ENCODE assay signal across 25 cellular contexts in genomic region chr7:30630986-30631385, GRCh38. TPM values are rescaled to one million over a fixed set of nuclear protein-coding genes. Genes with fewer than 3 reads are reported as not detected.
A peak's percentile ranks its signal among the peaks of the same experiment; 100 is the strongest.
DNase-seq lines count a peak whose midpoint lies in the region; ATAC-seq and TF ChIP-seq lines count a peak whose summit lies in the region.
"Had no signal": no experiment of that assay in that cellular context is flagged by ENCODE, and none has a peak within 500 bp of the region (broad histone marks: within the 10 kb centered on the region; RNA-seq: fewer than 3 reads in every experiment).

No MANE protein-coding gene starts in this region.

- no peaks in the 10 kb centered on the region for H3K79me2 ChIP-seq in KMS-11 (ENCODE audit: insufficient read depth, low read depth)

- CTCF ChIA-PET in activated naive CD4-positive, alpha-beta T cell treated with anti-CD3 and anti-CD28 coated beads, Interleukin-2, amount 10 ng/mL, durations not matched to agents 7 days and 5 days (lab: Charles Lee): interaction anchor here (1.0 to 1.1 kb wide), 2 partner anchors 34 to 52 kb away, joined by 3 read pairs; no protein-coding TSS in a partner anchor

- peaks cover 68% of the 10 kb centered on the region for H3K36me3 Mint-ChIP-seq in activated naive CD4-positive, alpha-beta T cell treated with anti-CD3 and anti-CD28 coated beads, Interleukin-2, amount 10 ng/mL, durations not matched to agents 7 days and 5 days

- DNase-seq in psoas muscle (no peak), NCI-H226 (no peak), WERI-Rb-1 (no peak)
- no peak for DNase-seq in activated naive CD4-positive, alpha-beta T cell treated with anti-CD3 and anti-CD28 coated beads, Interleukin-2, amount 10 ng/mL, durations not matched to agents 7 days and 5 days
- DNase-seq: activated CD4-positive, alpha-beta T cell treated with anti-CD3 and anti-CD28 coated beads for 1 hour; activated CD8-positive, alpha-beta memory T cell treated with anti-CD3 and anti-CD28 coated beads, Interleukin-2, amount 10 ng/mL, durations not matched to agents 7 days and 5 days; activated gamma-delta T cell; anterior cingulate cortex; CD8-positive, alpha-beta memory T cell; DMS79; effector memory CD4-positive, alpha-beta T cell; esophagus squamous epithelium; left lung; midbrain; NCI-H1105; NCI-H774; spleen; T-helper 9 cell had no signal

- no peak for TF ChIP-seq CTCF in KMS-11 (conservative IDR thresholded peaks at IDR 0.05; ENCODE audit: low read depth, low read length)
- no peak for TF ChIP-seq CTCF in psoas muscle (IDR thresholded peaks at IDR 0.05)
- TF ChIP-seq CTCF in WERI-Rb-1 (IDR thresholded peaks at IDR 0.05; ENCODE audit: low read depth, low read length): no peak

- H3K27me3 Mint-ChIP-seq in activated naive CD4-positive, alpha-beta T cell treated with anti-CD3 and anti-CD28 coated beads, Interleukin-2, amount 10 ng/mL, durations not matched to agents 7 days and 5 days: no peaks in the 10 kb centered on the region
- H3K27me3 Mint-ChIP-seq: activated CD8-positive, alpha-beta memory T cell treated with anti-CD3 and anti-CD28 coated beads, Interleukin-2, amount 10 ng/mL, durations not matched to agents 7 days and 5 days; CD8-positive, alpha-beta memory T cell had no signal

- H3K4me3 Mint-ChIP-seq in activated naive CD4-positive, alpha-beta T cell treated with anti-CD3 and anti-CD28 coated beads, Interleukin-2, amount 10 ng/mL, durations not matched to agents 7 days and 5 days: no peak overlapping the region
- H3K4me3 Mint-ChIP-seq: activated CD8-positive, alpha-beta memory T cell treated with anti-CD3 and anti-CD28 coated beads, Interleukin-2, amount 10 ng/mL, durations not matched to agents 7 days and 5 days; CD8-positive, alpha-beta memory T cell; neural crest cell had no signal

- H3K4me1 Mint-ChIP-seq in activated naive CD4-positive, alpha-beta T cell treated with anti-CD3 and anti-CD28 coated beads, Interleukin-2, amount 10 ng/mL, durations not matched to agents 7 days and 5 days: peaks cover 8% of the 10 kb centered on the region
- H3K4me1 Mint-ChIP-seq: neural crest cell had no signal

- H3K27ac ChIP-seq in KMS-11 (peak overlapping the region; percentile 15; the same call in 1 of the 2 replicates), psoas muscle (no peak overlapping the region), WERI-Rb-1 (no peak overlapping the region)
- H3K27ac ChIP-seq: esophagus squamous epithelium, left lung, SK-N-MC, spleen had no signal

- WGBS in psoas muscle, 3 donors: 95 to 98% (median 96%) methylated on average over 4 of the region's 4 CpGs

- intact Hi-C loops in psoas muscle (cut with DNase I): no loop called here

- ATAC-seq in GM18517 (IDR thresholded peaks at IDR 0.05; ENCODE audit: unreplicated experiment) (peak; percentile 59), GM19463 (IDR thresholded peaks at IDR 0.05; ENCODE audit: unreplicated experiment) (peak; percentile 69), HG02763 (IDR thresholded peaks at IDR 0.05; ENCODE audit: unreplicated experiment) (peak; percentile 58), psoas muscle (no peak)
- ATAC-seq: activated CD8-positive, alpha-beta memory T cell treated with anti-CD3 and anti-CD28 coated beads, Interleukin-2, amount 10 ng/mL, durations not matched to agents 7 days and 5 days; left lung; Panc1 had no signal

- no peak overlapping the region for H3K27ac Mint-ChIP-seq in activated naive CD4-positive, alpha-beta T cell treated with anti-CD3 and anti-CD28 coated beads, Interleukin-2, amount 10 ng/mL, durations not matched to agents 7 days and 5 days
- H3K27ac Mint-ChIP-seq: activated CD8-positive, alpha-beta memory T cell treated with anti-CD3 and anti-CD28 coated beads, Interleukin-2, amount 10 ng/mL, durations not matched to agents 7 days and 5 days had no signal

- peaks cover 7% of the 10 kb centered on the region for H3K4me1 ChIP-seq in KMS-11 (ENCODE audit: low read depth, poor library complexity, severe bottlenecking)
- no peaks in the 10 kb centered on the region for H3K4me1 ChIP-seq in psoas muscle
- H3K4me1 ChIP-seq: esophagus squamous epithelium, spleen had no signal

- no peak overlapping the region for H2AFZ ChIP-seq in KMS-11 (ENCODE audit: low read depth)

- H3K9me3 Mint-ChIP-seq in activated naive CD4-positive, alpha-beta T cell treated with anti-CD3 and anti-CD28 coated beads, Interleukin-2, amount 10 ng/mL, durations not matched to agents 7 days and 5 days: no peaks in the 10 kb centered on the region
- H3K9me3 Mint-ChIP-seq: neural crest cell had no signal

- H3K27me3 ChIP-seq in KMS-11 (ENCODE audit: insufficient read depth, low read depth) (no peaks in the 10 kb centered on the region), psoas muscle (ENCODE audit: insufficient read depth in 3 of 3, low read length in 2 of 3) (no peaks in the 10 kb centered on the region), WERI-Rb-1 (ENCODE audit: insufficient read depth, low read depth, severe bottlenecking) (no peaks in the 10 kb centered on the region)
- H3K27me3 ChIP-seq: esophagus squamous epithelium, left lung, spleen had no signal

- H3K9me3 ChIP-seq in psoas muscle (no peaks in the 10 kb centered on the region), WERI-Rb-1 (ENCODE audit: severe bottlenecking) (no peaks in the 10 kb centered on the region)
- H3K9me3 ChIP-seq: esophagus squamous epithelium, left lung, spleen had no signal

- no peaks in the 10 kb centered on the region for H4K20me1 ChIP-seq in KMS-11 (ENCODE audit: insufficient read depth)

- H3K4me2 ChIP-seq in KMS-11: no peak overlapping the region

- H3K36me3 ChIP-seq in KMS-11 (ENCODE audit: insufficient read depth): peaks cover 8% of the 10 kb centered on the region; the same call in 1 of the 2 replicates
- peaks cover 22 to 99% of the 10 kb centered on the region in 2 donors for H3K36me3 ChIP-seq in psoas muscle (ENCODE audit: insufficient read depth in 1 of 2, low read depth in 1 of 2)
- H3K36me3 ChIP-seq in WERI-Rb-1: peaks cover 86% of the 10 kb centered on the region

- H3K4me3 ChIP-seq in KMS-11 (IDR thresholded peaks at IDR 0.05; ENCODE audit: insufficient read depth, low read depth, low read length) (no peak overlapping the region), psoas muscle (no peak overlapping the region), WERI-Rb-1 (ENCODE audit: low read depth, low read length) (no peak overlapping the region)
- H3K4me3 ChIP-seq: esophagus squamous epithelium, left lung, SK-N-MC, spleen had no signal

- H3K9ac ChIP-seq in KMS-11: no peak overlapping the region

RNA-seq across cellular contexts. Expression of gene GARS1, which starts 36.3 kb away (rescaled TPM):
- total RNA-seq in psoas muscle: 10 to 100 TPM; 44.5 to 80.3 (median 59.1) TPM
- polyA plus RNA-seq in psoas muscle: 100 to 1,000 TPM in 1 of 3 donors, 10 to 100 TPM in 2; 48.9 to 146 (median 71.6) TPM

RNA-seq across cellular contexts. Expression of gene CRHR2, which starts 51.3 kb away (rescaled TPM):
- 1 to 10 TPM in 1 of 4 donors, under 1 TPM in 3; 0.34 to 1.3 (median 0.42) TPM for total RNA-seq in psoas muscle
- polyA plus RNA-seq in psoas muscle: under 1 TPM; 0.09 to 0.34 (median 0.30) TPM
- total RNA-seq: activated CD8-positive, alpha-beta memory T cell treated with anti-CD3 and anti-CD28 coated beads, Interleukin-2, amount 10 ng/mL, durations not matched to agents 7 days and 5 days; CD8-positive, alpha-beta memory T cell; neural crest cell; spleen had no signal
- polyA plus RNA-seq: CD8-positive, alpha-beta memory T cell; spleen had no signal

Comparison
In these comparisons a context has a peak if more than half of its experiments do, and no peak if none do; other contexts are left out.
1. ATAC-seq: peak in GM18517 (single experiment), GM19463 (single experiment) and HG02763 (single experiment); none in psoas muscle (0 of 4).